ENCODE assay signal across 1 cellular context in genomic region chr19:19224852-19225494, GRCh38.
TF ChIP-seq lines count a peak whose summit lies in the region.

No MANE protein-coding gene starts in this region.

TF ChIP-seq in K562, 482 proteins besides CTCF, POLR2A, EP300 and RAD21 (continued from another document and continues in another):
- TF ChIP-seq, protein P1, sequence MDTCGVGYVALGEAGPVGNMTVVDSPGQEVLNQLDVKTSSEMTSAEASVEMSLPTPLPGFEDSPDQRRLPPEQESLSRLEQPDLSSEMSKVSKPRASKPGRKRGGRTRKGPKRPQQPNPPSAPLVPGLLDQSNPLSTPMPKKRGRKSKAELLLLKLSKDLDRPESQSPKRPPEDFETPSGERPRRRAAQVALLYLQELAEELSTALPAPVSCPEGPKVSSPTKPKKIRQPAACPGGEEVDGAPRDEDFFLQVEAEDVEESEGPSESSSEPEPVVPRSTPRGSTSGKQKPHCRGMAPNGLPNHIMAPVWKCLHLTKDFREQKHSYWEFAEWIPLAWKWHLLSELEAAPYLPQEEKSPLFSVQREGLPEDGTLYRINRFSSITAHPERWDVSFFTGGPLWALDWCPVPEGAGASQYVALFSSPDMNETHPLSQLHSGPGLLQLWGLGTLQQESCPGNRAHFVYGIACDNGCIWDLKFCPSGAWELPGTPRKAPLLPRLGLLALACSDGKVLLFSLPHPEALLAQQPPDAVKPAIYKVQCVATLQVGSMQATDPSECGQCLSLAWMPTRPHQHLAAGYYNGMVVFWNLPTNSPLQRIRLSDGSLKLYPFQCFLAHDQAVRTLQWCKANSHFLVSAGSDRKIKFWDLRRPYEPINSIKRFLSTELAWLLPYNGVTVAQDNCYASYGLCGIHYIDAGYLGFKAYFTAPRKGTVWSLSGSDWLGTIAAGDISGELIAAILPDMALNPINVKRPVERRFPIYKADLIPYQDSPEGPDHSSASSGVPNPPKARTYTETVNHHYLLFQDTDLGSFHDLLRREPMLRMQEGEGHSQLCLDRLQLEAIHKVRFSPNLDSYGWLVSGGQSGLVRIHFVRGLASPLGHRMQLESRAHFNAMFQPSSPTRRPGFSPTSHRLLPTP (IDR thresholded peaks at IDR 0.05; ENCODE audit: borderline replicate concordance, extremely low read depth, insufficient read length), result no peak
- TF ChIP-seq ZNF589 (CRISPR knock-in tag; IDR thresholded peaks at IDR 0.05; ENCODE audit: low read depth), result no peak; the same call in 1 of the 2 replicates
- TF ChIP-seq ZNF431 (CRISPR knock-in tag; IDR thresholded peaks at IDR 0.05), result peak; percentile 98
- TF ChIP-seq HES1 (IDR thresholded peaks at IDR 0.05; ENCODE audit: low read depth), result no peak
- peak; percentile 78 for TF ChIP-seq CREM (IDR thresholded peaks at IDR 0.05; ENCODE audit: low read depth)
- peak; percentile 85 for TF ChIP-seq RBFOX2 (IDR thresholded peaks at IDR 0.05; ENCODE audit: low read depth, low read length)
- peak; percentile 92 for TF ChIP-seq ZBTB1 (CRISPR knock-in tag; IDR thresholded peaks at IDR 0.05; ENCODE audit: borderline replicate concordance, low read depth)
- TF ChIP-seq SIN3A (IDR thresholded peaks at IDR 0.05; ENCODE audit: borderline replicate concordance in 2 of 2, control insufficient read depth in 1 of 2, low read depth in 2 of 2, low read length in 2 of 2), result peak; percentile 45 to 50; a peak in 2 of 4 replicates
- TF ChIP-seq MBD2 (IDR thresholded peaks at IDR 0.05; ENCODE audit: borderline replicate concordance, low read depth), result no peak; the same call in 1 of the 2 replicates
- peak; percentile 55; the same call in 1 of the 2 replicates for TF ChIP-seq RUNX1 (IDR thresholded peaks at IDR 0.05; ENCODE audit: low read depth)
- no peak for TF ChIP-seq NFE2 (IDR thresholded peaks at IDR 0.05; ENCODE audit: low read depth)
- TF ChIP-seq IRF2 (CRISPR knock-in tag; IDR thresholded peaks at IDR 0.05), result peak; percentile 94
- TF ChIP-seq NEUROD1 (IDR thresholded peaks at IDR 0.05; ENCODE audit: borderline replicate concordance, low read depth, low read length, partially characterized antibody), result peak; percentile 53
- TF ChIP-seq ZNF740 (CRISPR knock-in tag; IDR thresholded peaks at IDR 0.05), result peak; percentile 91
- TF ChIP-seq ZNF740 (tag; IDR thresholded peaks at IDR 0.05), result no peak
- TF ChIP-seq CREB1 (IDR thresholded peaks at IDR 0.05), result peak; percentile 38; the same call in 1 of the 2 replicates
- peak; percentile 86 for TF ChIP-seq CREB1 (CRISPR knock-in tag; IDR thresholded peaks at IDR 0.05)
- 0 out of 2 replicates have a peak, but pooled peaks have one; percentile 6 for TF ChIP-seq ZNF384 (IDR thresholded peaks at IDR 0.05; ENCODE audit: low read depth, low read length)
- TF ChIP-seq GABPA (tag; conservative IDR thresholded peaks at IDR 0.05; ENCODE audit: low read depth), result peak; percentile 49
- TF ChIP-seq ATF3 (IDR thresholded peaks at IDR 0.05), result no peak
- peak; percentile 77; the same call in 1 of the 2 replicates for TF ChIP-seq ATF3 (CRISPR knock-in tag; conservative IDR thresholded peaks at IDR 0.05)
- no peak for TF ChIP-seq ZNF507 (tag; conservative IDR thresholded peaks at IDR 0.05)
- TF ChIP-seq MXI1 (IDR thresholded peaks at IDR 0.05; ENCODE audit: low read depth, low read length), result 0 out of 2 replicates have a peak, but pooled peaks have one; percentile 55
- TF ChIP-seq JUND (IDR thresholded peaks at IDR 0.05; ENCODE audit: borderline replicate concordance, low read depth, low read length), result peak; percentile 63; the same call in 1 of the 2 replicates
- TF ChIP-seq JUND (tag; IDR thresholded peaks at IDR 0.05; ENCODE audit: borderline replicate concordance, low read depth, low read length), result no peak; the same call in 2 of the 3 replicates
- peak; percentile 87 for TF ChIP-seq POLR2G (IDR thresholded peaks at IDR 0.05; ENCODE audit: low read depth, low read length)
- no peak for TF ChIP-seq TCFL5 (CRISPR knock-in tag; conservative IDR thresholded peaks at IDR 0.05)
- no peak for TF ChIP-seq MEF2A (IDR thresholded peaks at IDR 0.05; ENCODE audit: control insufficient read depth, low read depth, low read length)
- no peak for TF ChIP-seq KLF6 (CRISPR knock-in tag; IDR thresholded peaks at IDR 0.05; ENCODE audit: borderline replicate concordance)
- TF ChIP-seq ZBTB17 (CRISPR knock-in tag; IDR thresholded peaks at IDR 0.05), result peak; percentile 64; the same call in 1 of the 2 replicates
- no peak for TF ChIP-seq ZKSCAN1 (IDR thresholded peaks at IDR 0.05; ENCODE audit: low read depth, low read length)
- TF ChIP-seq FOXK2 (conservative IDR thresholded peaks at IDR 0.05 in 1 of 2, IDR thresholded peaks at IDR 0.05 in 1 of 2; ENCODE audit: low read depth in 2 of 2), result peak in 1 of 2 experiments; percentile 67; a peak in 1 of 4 replicates
- peak; percentile 44; the same call in 1 of the 2 replicates for TF ChIP-seq REST (CRISPR knock-in tag; IDR thresholded peaks at IDR 0.05; ENCODE audit: low read depth)
- TF ChIP-seq CXXC5 (CRISPR knock-in tag; IDR thresholded peaks at IDR 0.05), result peak; percentile 94
- TF ChIP-seq AFF1 (IDR thresholded peaks at IDR 0.05; ENCODE audit: low read depth in 1 of 2, partially characterized antibody in 2 of 2), result no peak
- peak; percentile 62; the same call in 1 of the 2 replicates for TF ChIP-seq JUN (IDR thresholded peaks at IDR 0.05; ENCODE audit: borderline replicate concordance, low read depth, low read length)
- TF ChIP-seq JUN (CRISPR knock-in tag; IDR thresholded peaks at IDR 0.05; ENCODE audit: borderline replicate concordance), result peak; percentile 98
- no peak; the same call in 1 of the 2 replicates for TF ChIP-seq SNIP1 (IDR thresholded peaks at IDR 0.05; ENCODE audit: low read depth)
- TF ChIP-seq, protein P2, sequence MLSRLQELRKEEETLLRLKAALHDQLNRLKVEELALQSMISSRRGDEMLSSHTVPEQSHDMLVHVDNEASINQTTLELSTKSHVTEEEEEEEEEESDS (CRISPR knock-in tag; IDR thresholded peaks at IDR 0.05), result no peak
- TF ChIP-seq ZNF561 (CRISPR knock-in tag; conservative IDR thresholded peaks at IDR 0.05), result no peak
- TF ChIP-seq NR2F6 (CRISPR knock-in tag; IDR thresholded peaks at IDR 0.05), result no peak
- TF ChIP-seq GATAD2A (IDR thresholded peaks at IDR 0.05), result 0 out of 2 replicates have a peak, but pooled peaks have one; percentile 39
- TF ChIP-seq ILF3 (IDR thresholded peaks at IDR 0.05; ENCODE audit: borderline replicate concordance), result no peak; the same call in 1 of the 2 replicates
- TF ChIP-seq EGR1 (conservative IDR thresholded peaks at IDR 0.05), result peak; percentile 49
- TF ChIP-seq TFAP4 (CRISPR knock-in tag; IDR thresholded peaks at IDR 0.05; ENCODE audit: borderline replicate concordance), result peak; percentile 82; the same call in 1 of the 2 replicates
- TF ChIP-seq RB1 (IDR thresholded peaks at IDR 0.05; ENCODE audit: low read depth), result peak; percentile 94
- TF ChIP-seq MCM7 (IDR thresholded peaks at IDR 0.05), result no peak
- TF ChIP-seq SAP30 (IDR thresholded peaks at IDR 0.05; ENCODE audit: borderline replicate concordance, insufficient read depth, low read depth, low read length, poor library complexity, severe bottlenecking), result peak; percentile 35
- peak; percentile 40; the same call in 1 of the 2 replicates for TF ChIP-seq TCF3 (CRISPR knock-in tag; IDR thresholded peaks at IDR 0.05)
- TF ChIP-seq, protein P3, sequence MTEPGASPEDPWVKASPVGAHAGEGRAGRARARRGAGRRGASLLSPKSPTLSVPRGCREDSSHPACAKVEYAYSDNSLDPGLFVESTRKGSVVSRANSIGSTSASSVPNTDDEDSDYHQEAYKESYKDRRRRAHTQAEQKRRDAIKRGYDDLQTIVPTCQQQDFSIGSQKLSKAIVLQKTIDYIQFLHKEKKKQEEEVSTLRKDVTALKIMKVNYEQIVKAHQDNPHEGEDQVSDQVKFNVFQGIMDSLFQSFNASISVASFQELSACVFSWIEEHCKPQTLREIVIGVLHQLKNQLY (CRISPR knock-in tag; conservative IDR thresholded peaks at IDR 0.05), result 0 out of 4 replicates have a peak, but pooled peaks of 1 of the 2 experiments have one; percentile 78
- TF ChIP-seq GATA2 (CRISPR knock-in tag; IDR thresholded peaks at IDR 0.05), result 0 out of 2 replicates have a peak, but pooled peaks have one; percentile 31
